ENCODE assay signal across 8 cellular contexts in genomic region chr6:89313006-89313405, GRCh38. TPM values are rescaled to one million over a fixed set of nuclear protein-coding genes. Genes with fewer than 3 reads are reported as not detected.
A peak's percentile ranks its signal among the peaks of the same experiment; 100 is the strongest.
DNase-seq lines count a peak whose midpoint lies in the region; ATAC-seq, FAIRE-seq and TF ChIP-seq lines count a peak whose summit lies in the region.

No MANE protein-coding gene starts in this region.

- no peaks in the 10 kb centered on the region for H3K9me3 ChIP-seq in pancreas

- ATAC-seq in pancreas = peak; percentile 24 to 73 (median 55)
- no peak for ATAC-seq in activated CD4-positive, CD25-positive, alpha-beta regulatory T cell treated with anti-CD3 and anti-CD28 coated beads, Interleukin-2, amount 50 U/mL, for 24 hours

- H3K36me3 ChIP-seq in pancreas = no peaks in the 10 kb centered on the region

- FAIRE-seq in pancreas (lab: Jason Lieb, UNC) (no peak), GM12892 (lab: Jason Lieb, UNC) (no peak)

- peaks cover 0 to 4% (median 0%) of the 10 kb centered on the region in 3 donors for H3K4me1 ChIP-seq in pancreas

- DNase-seq in AG20443 (ENCODE audit: low spot score) = peak; percentile 89
- DNase-seq in NCI-H774 (lab: John Stamatoyannopoulos, UW) = peak; percentile 6
- DNase-seq in fibroblast of gingiva (ENCODE audit: low read depth) = peak; percentile 90
- DNase-seq in pancreas = no peak
- DNase-seq in activated naive CD4-positive, alpha-beta T cell treated with anti-CD3 and anti-CD28 coated beads, Interleukin-2, amount 50 U/mL, for 16 hours = no peak
- no peak for DNase-seq in GM12892 (ENCODE audit: insufficient read length)
- no peak for DNase-seq in DMS53 treated with DMSO at 0.1 percent for 48 hours (lab: John Stamatoyannopoulos, UW; ENCODE audit: unreplicated experiment)

- intact Hi-C loops in pancreas (cut with DNase I) = no loop called here

- H3K27ac ChIP-seq in pancreas = peak overlapping the region in 1 of 4 donors; percentile 23

- H3K27me3 ChIP-seq in pancreas = no peaks in the 10 kb centered on the region

- TF ChIP-seq CTCF in pancreas (IDR thresholded peaks at IDR 0.05) = no peak

- TF ChIP-seq POLR2A in GM12892 (IDR thresholded peaks at IDR 0.05; ENCODE audit: low read depth, low read length) = no peak

- 30 to 36% methylated on average over 1 of the region's 1 CpG for WGBS in pancreas, 2 donors

- no peak overlapping the region for H3K4me3 ChIP-seq in pancreas

RNA-seq across cellular contexts. Expression of gene GABRR2, which starts 2.1 kb away (rescaled TPM):
- total RNA-seq in pancreas = under 1 TPM in 5 of 6 donors, not detected in 1; 0.14 to 0.75 (median 0.31) TPM
- polyA plus RNA-seq in pancreas = under 1 TPM; 0.23 to 0.27 TPM
- polyA plus RNA-seq in GM12892 (2012; ENCODE audit: missing spikeins) = 0.51 TPM

RNA-seq across cellular contexts. Expression of gene UBE2J1, which starts 39.5 kb away (rescaled TPM):
- 10 to 100 TPM; 22.0 to 33.7 (median 29.9) TPM for total RNA-seq in pancreas
- polyA plus RNA-seq in pancreas = 10 to 100 TPM; 15.0 to 18.7 TPM
- polyA plus RNA-seq in GM12892 (2012; ENCODE audit: missing spikeins) = 79.4 TPM

Comparison
In these comparisons a context has a peak if more than half of its experiments do, and no peak if none do; other contexts are left out.
1. DNase-seq: peak in AG20443 (single experiment), NCI-H774 (single experiment) and fibroblast of gingiva (single experiment); none in pancreas (0 of 6), activated naive CD4-positive, alpha-beta T cell treated with anti-CD3 and anti-CD28 coated beads, Interleukin-2, amount 50 U/mL, for 16 hours (single experiment), GM12892 (single experiment) and DMS53 treated with DMSO at 0.1 percent for 48 hours (single experiment).
2. ATAC-seq: peak in pancreas (4 of 4); none in activated CD4-positive, CD25-positive, alpha-beta regulatory T cell treated with anti-CD3 and anti-CD28 coated beads, Interleukin-2, amount 50 U/mL, for 24 hours (0 of 2).